Comparison of ENCODE assay signal across 1 cellular context in the genomic region with DNA sequence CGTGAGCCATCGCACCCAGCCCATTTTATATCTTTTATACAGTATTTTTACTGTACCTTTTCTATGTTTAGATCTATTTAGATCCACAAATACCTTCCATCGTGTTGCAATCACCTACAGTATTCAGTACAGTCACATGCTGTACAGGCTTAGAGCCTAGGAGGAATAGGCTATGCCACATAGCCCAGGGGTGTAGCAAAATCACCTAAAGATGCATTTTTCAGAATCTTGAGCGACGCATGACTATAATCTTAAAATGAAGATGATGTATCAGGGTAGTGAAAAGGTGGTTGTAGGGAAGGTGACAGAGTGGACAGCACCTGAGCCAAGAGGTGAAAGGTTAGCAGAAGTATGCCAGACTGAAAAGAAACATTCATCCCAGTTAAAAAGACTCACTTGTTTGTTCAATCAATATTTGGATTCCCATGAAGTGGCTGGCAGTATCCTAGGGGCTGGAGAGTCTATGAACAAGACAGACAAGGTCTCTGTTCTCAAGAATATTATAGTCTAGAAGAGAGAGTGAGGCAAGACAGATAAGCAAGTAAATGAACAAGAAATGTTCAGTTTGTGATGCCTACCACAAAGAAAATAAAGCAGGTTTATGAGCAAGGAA.
TF ChIP-seq lines count a peak whose summit lies in the region.

No MANE protein-coding gene starts in this region.

TF ChIP-seq in HepG2, 621 proteins besides CTCF, POLR2A, EP300 and RAD21 (continued from another document and continues in another):
- TF ChIP-seq, protein P1, sequence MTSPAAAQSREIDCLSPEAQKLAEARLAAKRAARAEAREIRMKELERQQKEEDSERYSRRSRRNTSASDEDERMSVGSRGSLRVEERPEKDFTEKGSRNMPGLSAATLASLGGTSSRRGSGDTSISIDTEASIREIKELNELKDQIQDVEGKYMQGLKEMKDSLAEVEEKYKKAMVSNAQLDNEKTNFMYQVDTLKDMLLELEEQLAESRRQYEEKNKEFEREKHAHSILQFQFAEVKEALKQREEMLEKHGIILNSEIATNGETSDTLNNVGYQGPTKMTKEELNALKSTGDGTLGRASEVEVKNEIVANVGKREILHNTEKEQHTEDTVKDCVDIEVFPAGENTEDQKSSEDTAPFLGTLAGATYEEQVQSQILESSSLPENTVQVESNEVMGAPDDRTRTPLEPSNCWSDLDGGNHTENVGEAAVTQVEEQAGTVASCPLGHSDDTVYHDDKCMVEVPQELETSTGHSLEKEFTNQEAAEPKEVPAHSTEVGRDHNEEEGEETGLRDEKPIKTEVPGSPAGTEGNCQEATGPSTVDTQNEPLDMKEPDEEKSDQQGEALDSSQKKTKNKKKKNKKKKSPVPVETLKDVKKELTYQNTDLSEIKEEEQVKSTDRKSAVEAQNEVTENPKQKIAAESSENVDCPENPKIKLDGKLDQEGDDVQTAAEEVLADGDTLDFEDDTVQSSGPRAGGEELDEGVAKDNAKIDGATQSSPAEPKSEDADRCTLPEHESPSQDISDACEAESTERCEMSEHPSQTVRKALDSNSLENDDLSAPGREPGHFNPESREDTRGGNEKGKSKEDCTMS (CRISPR knock-in tag; conservative IDR thresholded peaks at IDR 0.05), result no peak
- no peak for TF ChIP-seq THAP9 (CRISPR knock-in tag; IDR thresholded peaks at IDR 0.05; ENCODE audit: borderline replicate concordance)
- TF ChIP-seq MBNL3 (CRISPR knock-in tag; conservative IDR thresholded peaks at IDR 0.05), result no peak
- TF ChIP-seq ZNF644 (CRISPR knock-in tag; IDR thresholded peaks at IDR 0.05; ENCODE audit: low read depth), result 0 out of 2 replicates have a peak, but pooled peaks have one; percentile 39
- no peak for TF ChIP-seq HNF1B (CRISPR knock-in tag; IDR thresholded peaks at IDR 0.05)
- TF ChIP-seq PLRG1 (conservative IDR thresholded peaks at IDR 0.05), result no peak
- TF ChIP-seq ZNF891 (CRISPR knock-in tag; IDR thresholded peaks at IDR 0.05), result no peak
- TF ChIP-seq FOXJ3 (CRISPR knock-in tag; IDR thresholded peaks at IDR 0.05; ENCODE audit: borderline replicate concordance), result peak; percentile 65; the same call in 1 of the 2 replicates
- TF ChIP-seq RFXAP (CRISPR knock-in tag; IDR thresholded peaks at IDR 0.05; ENCODE audit: borderline replicate concordance), result no peak
- no peak for TF ChIP-seq ZNF614 (CRISPR knock-in tag; IDR thresholded peaks at IDR 0.05; ENCODE audit: borderline replicate concordance)
- no peak for TF ChIP-seq GPN1 (CRISPR knock-in tag; IDR thresholded peaks at IDR 0.05; ENCODE audit: borderline replicate concordance)
- peak; percentile 28; the same call in 1 of the 2 replicates for TF ChIP-seq KAT2B (IDR thresholded peaks at IDR 0.05; ENCODE audit: borderline replicate concordance, low read depth, low read length)
- TF ChIP-seq, protein P2, sequence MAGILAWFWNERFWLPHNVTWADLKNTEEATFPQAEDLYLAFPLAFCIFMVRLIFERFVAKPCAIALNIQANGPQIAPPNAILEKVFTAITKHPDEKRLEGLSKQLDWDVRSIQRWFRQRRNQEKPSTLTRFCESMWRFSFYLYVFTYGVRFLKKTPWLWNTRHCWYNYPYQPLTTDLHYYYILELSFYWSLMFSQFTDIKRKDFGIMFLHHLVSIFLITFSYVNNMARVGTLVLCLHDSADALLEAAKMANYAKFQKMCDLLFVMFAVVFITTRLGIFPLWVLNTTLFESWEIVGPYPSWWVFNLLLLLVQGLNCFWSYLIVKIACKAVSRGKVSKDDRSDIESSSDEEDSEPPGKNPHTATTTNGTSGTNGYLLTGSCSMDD (CRISPR knock-in tag; IDR thresholded peaks at IDR 0.05), result no peak
- TF ChIP-seq, protein P3, sequence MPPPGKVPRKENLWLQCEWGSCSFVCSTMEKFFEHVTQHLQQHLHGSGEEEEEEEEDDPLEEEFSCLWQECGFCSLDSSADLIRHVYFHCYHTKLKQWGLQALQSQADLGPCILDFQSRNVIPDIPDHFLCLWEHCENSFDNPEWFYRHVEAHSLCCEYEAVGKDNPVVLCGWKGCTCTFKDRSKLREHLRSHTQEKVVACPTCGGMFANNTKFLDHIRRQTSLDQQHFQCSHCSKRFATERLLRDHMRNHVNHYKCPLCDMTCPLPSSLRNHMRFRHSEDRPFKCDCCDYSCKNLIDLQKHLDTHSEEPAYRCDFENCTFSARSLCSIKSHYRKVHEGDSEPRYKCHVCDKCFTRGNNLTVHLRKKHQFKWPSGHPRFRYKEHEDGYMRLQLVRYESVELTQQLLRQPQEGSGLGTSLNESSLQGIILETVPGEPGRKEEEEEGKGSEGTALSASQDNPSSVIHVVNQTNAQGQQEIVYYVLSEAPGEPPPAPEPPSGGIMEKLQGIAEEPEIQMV (CRISPR knock-in tag; IDR thresholded peaks at IDR 0.05; ENCODE audit: low read depth), result no peak
- peak; percentile 44; the same call in 1 of the 2 replicates for TF ChIP-seq FOSL2 (CRISPR knock-in tag; IDR thresholded peaks at IDR 0.05)
- no peak for TF ChIP-seq ZNF839 (CRISPR knock-in tag; IDR thresholded peaks at IDR 0.05; ENCODE audit: borderline replicate concordance)
- no peak for TF ChIP-seq ZHX2 (IDR thresholded peaks at IDR 0.05; ENCODE audit: low read depth)
- no peak for TF ChIP-seq ZHX2 (CRISPR knock-in tag; IDR thresholded peaks at IDR 0.05; ENCODE audit: borderline replicate concordance)
- no peak for TF ChIP-seq ZNF678 (CRISPR knock-in tag; IDR thresholded peaks at IDR 0.05)
- no peak for TF ChIP-seq KLF9 (CRISPR knock-in tag; IDR thresholded peaks at IDR 0.05; ENCODE audit: low read depth)
- peak; percentile 78 for TF ChIP-seq SAP130 (CRISPR knock-in tag; IDR thresholded peaks at IDR 0.05; ENCODE audit: low read depth)
- no peak for TF ChIP-seq ZNF34 (CRISPR knock-in tag; IDR thresholded peaks at IDR 0.05; ENCODE audit: borderline replicate concordance)
- TF ChIP-seq TARDBP (CRISPR knock-in tag; IDR thresholded peaks at IDR 0.05), result peak; percentile 51; the same call in 1 of the 2 replicates
- TF ChIP-seq, protein P4, sequence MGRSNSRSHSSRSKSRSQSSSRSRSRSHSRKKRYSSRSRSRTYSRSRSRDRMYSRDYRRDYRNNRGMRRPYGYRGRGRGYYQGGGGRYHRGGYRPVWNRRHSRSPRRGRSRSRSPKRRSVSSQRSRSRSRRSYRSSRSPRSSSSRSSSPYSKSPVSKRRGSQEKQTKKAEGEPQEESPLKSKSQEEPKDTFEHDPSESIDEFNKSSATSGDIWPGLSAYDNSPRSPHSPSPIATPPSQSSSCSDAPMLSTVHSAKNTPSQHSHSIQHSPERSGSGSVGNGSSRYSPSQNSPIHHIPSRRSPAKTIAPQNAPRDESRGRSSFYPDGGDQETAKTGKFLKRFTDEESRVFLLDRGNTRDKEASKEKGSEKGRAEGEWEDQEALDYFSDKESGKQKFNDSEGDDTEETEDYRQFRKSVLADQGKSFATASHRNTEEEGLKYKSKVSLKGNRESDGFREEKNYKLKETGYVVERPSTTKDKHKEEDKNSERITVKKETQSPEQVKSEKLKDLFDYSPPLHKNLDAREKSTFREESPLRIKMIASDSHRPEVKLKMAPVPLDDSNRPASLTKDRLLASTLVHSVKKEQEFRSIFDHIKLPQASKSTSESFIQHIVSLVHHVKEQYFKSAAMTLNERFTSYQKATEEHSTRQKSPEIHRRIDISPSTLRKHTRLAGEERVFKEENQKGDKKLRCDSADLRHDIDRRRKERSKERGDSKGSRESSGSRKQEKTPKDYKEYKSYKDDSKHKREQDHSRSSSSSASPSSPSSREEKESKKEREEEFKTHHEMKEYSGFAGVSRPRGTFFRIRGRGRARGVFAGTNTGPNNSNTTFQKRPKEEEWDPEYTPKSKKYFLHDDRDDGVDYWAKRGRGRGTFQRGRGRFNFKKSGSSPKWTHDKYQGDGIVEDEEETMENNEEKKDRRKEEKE (IDR thresholded peaks at IDR 0.05), result no peak
- TF ChIP-seq ZFP36 (IDR thresholded peaks at IDR 0.05; ENCODE audit: borderline replicate concordance, low read depth, low read length, partially characterized antibody), result no peak
- TF ChIP-seq ZNF235 (CRISPR knock-in tag; IDR thresholded peaks at IDR 0.05; ENCODE audit: borderline replicate concordance), result no peak
- TF ChIP-seq, protein P5, sequence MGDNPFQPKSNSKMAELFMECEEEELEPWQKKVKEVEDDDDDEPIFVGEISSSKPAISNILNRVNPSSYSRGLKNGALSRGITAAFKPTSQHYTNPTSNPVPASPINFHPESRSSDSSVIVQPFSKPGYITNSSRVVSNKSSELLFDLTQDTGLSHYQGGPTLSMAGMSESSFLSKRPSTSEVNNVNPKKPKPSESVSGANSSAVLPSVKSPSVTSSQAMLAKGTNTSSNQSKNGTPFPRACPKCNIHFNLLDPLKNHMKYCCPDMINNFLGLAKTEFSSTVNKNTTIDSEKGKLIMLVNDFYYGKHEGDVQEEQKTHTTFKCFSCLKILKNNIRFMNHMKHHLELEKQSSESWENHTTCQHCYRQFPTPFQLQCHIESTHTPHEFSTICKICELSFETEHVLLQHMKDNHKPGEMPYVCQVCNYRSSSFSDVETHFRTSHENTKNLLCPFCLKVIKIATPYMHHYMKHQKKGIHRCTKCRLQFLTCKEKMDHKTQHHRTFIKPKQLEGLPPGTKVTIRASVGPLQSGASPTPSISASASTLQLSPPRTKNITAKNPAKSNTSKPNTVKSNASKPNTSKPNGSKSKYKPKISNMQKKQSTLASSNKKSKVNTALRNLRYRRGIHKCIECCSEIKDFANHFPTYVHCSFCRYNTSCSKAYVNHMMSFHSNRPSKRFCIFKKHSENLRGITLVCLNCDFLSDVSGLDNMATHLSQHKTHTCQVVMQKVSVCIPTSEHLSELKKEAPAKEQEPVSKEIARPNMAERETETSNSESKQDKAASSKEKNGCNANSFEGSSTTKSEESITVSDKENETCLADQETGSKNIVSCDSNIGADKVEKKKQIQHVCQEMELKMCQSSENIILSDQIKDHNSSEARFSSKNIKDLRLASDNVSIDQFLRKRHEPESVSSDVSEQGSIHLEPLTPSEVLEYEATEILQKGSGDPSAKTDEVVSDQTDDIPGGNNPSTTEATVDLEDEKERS (CRISPR knock-in tag; IDR thresholded peaks at IDR 0.05), result no peak
